ENCODE assay signal across 17 cellular contexts in genomic region chr6:7770111-7770510, GRCh38. TPM values are rescaled to one million over a fixed set of nuclear protein-coding genes. Genes with fewer than 3 reads are reported as not detected.
DNase-seq lines count a peak whose midpoint lies in the region; ATAC-seq, FAIRE-seq and TF ChIP-seq lines count a peak whose summit lies in the region.
"Had no signal": no experiment of that assay in that cellular context is flagged by ENCODE, and none has a peak within 500 bp of the region (broad histone marks: within the 10 kb centered on the region; RNA-seq: fewer than 3 reads in every experiment).

No MANE protein-coding gene starts in this region.

- H3K9me3 ChIP-seq in H1 (ENCODE audit: insufficient read depth in 2 of 2, low read depth in 1 of 2, low read length in 1 of 2): no peaks in the 10 kb centered on the region
- H3K9me3 ChIP-seq in tibial nerve: no peaks in the 10 kb centered on the region
- H3K9me3 ChIP-seq: Caco-2, SJCRH30 had no signal

- H3K4ac ChIP-seq in H1 (replicated peaks; ENCODE audit: insufficient read length, low read depth, low read length): no peak overlapping the region

- H3K9me3 Mint-ChIP-seq in GM23338: no peaks in the 10 kb centered on the region
- H3K9me3 Mint-ChIP-seq in activated T-helper 2 cell treated with anti-CD3 and anti-CD28 coated beads, Interferon-gamma antibody, Interleukin-2, Interleukin-4, amounts not matched to agents 10 μg/mL and 5 μg/mL and 100 μg/mL, durations not matched to agents 14 hours and 24 hours and 36 hours: no peaks in the 10 kb centered on the region

- H3K27ac ChIP-seq in GM23338 (ENCODE audit: low read depth): 0 out of 2 replicates have a peak overlapping the region, but pooled peaks have one; percentile 36
- H3K27ac ChIP-seq in H1 (ENCODE audit: low read depth, low read length): 0 out of 2 replicates have a peak overlapping the region, but pooled peaks have one; percentile 12
- H3K27ac ChIP-seq in tibial nerve: no peak overlapping the region
- H3K27ac ChIP-seq: SJCRH30 had no signal

- intact Hi-C loops in activated T-helper 2 cell treated with anti-CD3 and anti-CD28 coated beads, Interferon-gamma antibody, Interleukin-2, Interleukin-4, amounts not matched to agents 10 μg/mL and 5 μg/mL and 100 μg/mL, durations not matched to agents 14 hours and 24 hours and 36 hours (cut with micrococcal nuclease): no loop called here

- in situ Hi-C loops in SK-MEL-5 (cut with HindIII; ENCODE audit: low pct_unique_long_range_greater_than_20kb, low sequenced_read_pairs): no loop called here

- H3K4me3 ChIP-seq in GM23338 (no peak overlapping the region), H1 (ENCODE audit: extremely low read depth in 1 of 4, insufficient read depth in 2 of 4, low read depth in 3 of 4, low read length in 4 of 4) (peak overlapping the region in 1 of 4 experiments; percentile 26; a peak in 2 of 8 replicates), tibial nerve (no peak overlapping the region)
- H3K4me3 ChIP-seq: SJCRH30 had no signal

- H3K23ac ChIP-seq in H1 (ENCODE audit: insufficient read length): no peak overlapping the region

- H2AK5ac ChIP-seq in H1 (ENCODE audit: low read depth, low read length): no peak overlapping the region

- H3K4me2 ChIP-seq in GM23338: peak overlapping the region; percentile 54
- H3K4me2 ChIP-seq in H1 (ENCODE audit: insufficient read depth in 1 of 2, low read depth in 2 of 2, low read length in 2 of 2): peak overlapping the region; percentile 2 to 34; a peak in 2 of 4 replicates

- no peak overlapping the region for H2BK15ac ChIP-seq in H1 (ENCODE audit: low read length)

- no peak for ATAC-seq in GM23338

- H3F3A ChIP-seq in GM23338 (replicated peaks; ENCODE audit: low read depth): no peaks in the 10 kb centered on the region

- no peak overlapping the region for H3K9ac ChIP-seq in H1 (replicated peaks in 1 of 4; ENCODE audit: extremely low read depth in 1 of 4, low read depth in 3 of 4, low read length in 3 of 4)

- H3K56ac ChIP-seq in H1 (replicated peaks; ENCODE audit: insufficient read length, low read depth, low read length): no peak overlapping the region

- H3K79me2 ChIP-seq in GM23338 (replicated peaks; ENCODE audit: insufficient read depth): no peaks in the 10 kb centered on the region
- no peaks in the 10 kb centered on the region for H3K79me2 ChIP-seq in H1 (ENCODE audit: control insufficient read depth in 1 of 2, insufficient read depth in 2 of 2, low read length in 2 of 2)

- H3K36me3 ChIP-seq in GM23338 (ENCODE audit: insufficient read depth) (no peaks in the 10 kb centered on the region), H1 (ENCODE audit: control insufficient read depth in 2 of 4, insufficient read depth in 4 of 4, low read length in 3 of 4) (no peaks in the 10 kb centered on the region), tibial nerve (no peaks in the 10 kb centered on the region)
- H3K36me3 ChIP-seq: SJCRH30 had no signal

- H3K27ac Mint-ChIP-seq in GM23338: peak overlapping the region; percentile 89
- H3K27ac Mint-ChIP-seq in activated T-helper 2 cell treated with anti-CD3 and anti-CD28 coated beads, Interferon-gamma antibody, Interleukin-2, Interleukin-4, amounts not matched to agents 10 μg/mL and 5 μg/mL and 100 μg/mL, durations not matched to agents 14 hours and 24 hours and 36 hours: no peak overlapping the region
- H3K27ac Mint-ChIP-seq: CD14-positive monocyte, IgD-negative memory B cell had no signal

- H3K9me2 ChIP-seq in GM23338 (ENCODE audit: insufficient read depth): peaks cover 2% of the 10 kb centered on the region; the same call in 1 of the 2 replicates

- H4K5ac ChIP-seq in H1 (ENCODE audit: insufficient read length, low read depth, low read length): no peak overlapping the region

- DNase-seq in A172 (ENCODE audit: low spot score): peak; percentile 33
- no peak for DNase-seq in GM23338 (ENCODE audit: low spot score)
- DNase-seq in SK-MEL-5 (ENCODE audit: low read depth, low spot score): peak; percentile 21
- DNase-seq in H1 (ENCODE audit: low read depth in 1 of 2, low spot score in 2 of 2): no peak
- DNase-seq in activated T-helper 2 cell treated with anti-CD3 and anti-CD28 coated beads, Interferon-gamma antibody, Interleukin-2, Interleukin-4, amounts not matched to agents 10 μg/mL and 5 μg/mL and 100 μg/mL, durations not matched to agents 14 hours and 24 hours and 36 hours (ENCODE audit: low spot score): no peak
- no peak for DNase-seq in GDM1 (lab: John Stamatoyannopoulos, UW)
- no peak for DNase-seq in GM03348 (ENCODE audit: low spot score)
- no peak for DNase-seq in tibial nerve (ENCODE audit: low spot score in 2 of 2)
- DNase-seq: 8988T, Caco-2, NCI-H2029, NCI-H774, SJCRH30 had no signal

- no peak overlapping the region for H3K14ac ChIP-seq in H1 (ENCODE audit: insufficient read length)

- TF ChIP-seq EP300 in H1 (IDR thresholded peaks at IDR 0.05; ENCODE audit: borderline replicate concordance in 1 of 2, low read depth in 2 of 2, low read length in 2 of 2) (no peak), tibial nerve (IDR thresholded peaks at IDR 0.05) (no peak)

- TF ChIP-seq CTCF in GM23338 (conservative IDR thresholded peaks at IDR 0.05; ENCODE audit: low read depth in 2 of 2): no peak
- TF ChIP-seq CTCF in H1 (IDR thresholded peaks at IDR 0.05; ENCODE audit: control extremely low read depth in 1 of 3, insufficient read depth in 1 of 3, low read depth in 1 of 3, low read length in 3 of 3): no peak
- TF ChIP-seq CTCF in tibial nerve (IDR thresholded peaks at IDR 0.05): no peak

- H4K20me1 ChIP-seq in GM23338 (replicated peaks; ENCODE audit: insufficient read depth) (no peaks in the 10 kb centered on the region), H1 (replicated peaks in 1 of 2; ENCODE audit: control insufficient read depth in 1 of 2, insufficient read depth in 2 of 2, low read length in 2 of 2) (no peaks in the 10 kb centered on the region)

- no peaks in the 10 kb centered on the region for H3K79me1 ChIP-seq in H1 (ENCODE audit: low read depth, low read length)

- no peak overlapping the region for H2BK5ac ChIP-seq in H1 (ENCODE audit: low read depth, low read length)

- H2BK12ac ChIP-seq in H1 (ENCODE audit: low read depth, low read length): no peak overlapping the region

- peak overlapping the region; percentile 27; the same call in 1 of the 3 replicates for H3K4me3 Mint-ChIP-seq in GM23338
- H3K4me3 Mint-ChIP-seq in activated T-helper 2 cell treated with anti-CD3 and anti-CD28 coated beads, Interferon-gamma antibody, Interleukin-2, Interleukin-4, amounts not matched to agents 10 μg/mL and 5 μg/mL and 100 μg/mL, durations not matched to agents 14 hours and 24 hours and 36 hours (ENCODE audit: low read depth): no peak overlapping the region
- H3K4me3 Mint-ChIP-seq: CD14-positive monocyte, IgD-negative memory B cell had no signal

- H3K36me3 Mint-ChIP-seq in GM23338 (ENCODE audit: low read depth): no peaks in the 10 kb centered on the region; the same call in 2 of the 3 replicates
- no peaks in the 10 kb centered on the region for H3K36me3 Mint-ChIP-seq in activated T-helper 2 cell treated with anti-CD3 and anti-CD28 coated beads, Interferon-gamma antibody, Interleukin-2, Interleukin-4, amounts not matched to agents 10 μg/mL and 5 μg/mL and 100 μg/mL, durations not matched to agents 14 hours and 24 hours and 36 hours (ENCODE audit: low read depth)
- H3K36me3 Mint-ChIP-seq: CD14-positive monocyte had no signal

- CTCF ChIA-PET in H1 (lab: Charles Lee; ENCODE audit: partially characterized antibody): interaction anchor here (0.8 to 1.9 kb wide), 4 partner anchors 9 to 102 kb away, joined by 3 to 5 read pairs (median 4); no protein-coding TSS in a partner anchor

- H3K27me3 ChIP-seq in GM23338 (ENCODE audit: insufficient read depth) (no peaks in the 10 kb centered on the region), H1 (replicated peaks in 1 of 4; ENCODE audit: control insufficient read depth in 3 of 4, extremely low read depth in 1 of 4, insufficient read depth in 3 of 4, low read length in 3 of 4) (no peaks in the 10 kb centered on the region), tibial nerve (no peaks in the 10 kb centered on the region)
- H3K27me3 ChIP-seq: SJCRH30 had no signal

- H2AFZ ChIP-seq in GM23338 (no peak overlapping the region), H1 (ENCODE audit: low read length) (no peak overlapping the region)

- H3K18ac ChIP-seq in H1 (ENCODE audit: extremely low read depth, low read length): no peak overlapping the region

- peaks cover 27% of the 10 kb centered on the region for H3K4me1 ChIP-seq in GM23338 (ENCODE audit: insufficient read depth)
- peaks cover 0 to 13% (median 5%) of the 10 kb centered on the region in 4 experiments; a peak in 4 of 7 replicates for H3K4me1 ChIP-seq in H1 (replicated peaks in 1 of 4; ENCODE audit: control insufficient read depth in 3 of 4, insufficient read depth in 4 of 4, low read length in 3 of 4)
- H3K4me1 ChIP-seq in tibial nerve: no peaks in the 10 kb centered on the region
- H3K4me1 ChIP-seq: Caco-2, SJCRH30 had no signal

- peaks cover 2% of the 10 kb centered on the region for H3K27me3 Mint-ChIP-seq in GM23338 (ENCODE audit: insufficient read depth, low read depth, poor library complexity)
- H3K27me3 Mint-ChIP-seq in activated T-helper 2 cell treated with anti-CD3 and anti-CD28 coated beads, Interferon-gamma antibody, Interleukin-2, Interleukin-4, amounts not matched to agents 10 μg/mL and 5 μg/mL and 100 μg/mL, durations not matched to agents 14 hours and 24 hours and 36 hours (ENCODE audit: low read depth): peaks cover 8% of the 10 kb centered on the region

- no peak for TF ChIP-seq RAD21 in H1 (IDR thresholded peaks at IDR 0.05 in 1 of 2, conservative IDR thresholded peaks at IDR 0.05 in 1 of 2; ENCODE audit: low read depth in 2 of 2, low read length in 2 of 2)

- no peaks in the 10 kb centered on the region for H3K23me2 ChIP-seq in H1 (ENCODE audit: low read depth, low read length)

- H3K4me1 Mint-ChIP-seq in GM23338: peaks cover 42% of the 10 kb centered on the region
- H3K4me1 Mint-ChIP-seq in activated T-helper 2 cell treated with anti-CD3 and anti-CD28 coated beads, Interferon-gamma antibody, Interleukin-2, Interleukin-4, amounts not matched to agents 10 μg/mL and 5 μg/mL and 100 μg/mL, durations not matched to agents 14 hours and 24 hours and 36 hours (ENCODE audit: low read depth): no peaks in the 10 kb centered on the region
- H3K4me1 Mint-ChIP-seq: CD14-positive monocyte, IgD-negative memory B cell had no signal

- WGBS in H1 (ENCODE audit: extremely low coverage in 1 of 2, insufficient coverage in 1 of 2, insufficient read length in 1 of 2, insufficient replicate concordance in 2 of 2, low coverage in 1 of 2, low lambda C conversion rate in 2 of 2, missing lambda C conversion rate in 1 of 2), 2 experiments: 88% methylated on average over 4 of the region's 4 CpGs; no CpG with 5 or more reads in 1 of the 2 experiments
- 59 to 69% methylated on average over 4 of the region's 4 CpGs for WGBS in tibial nerve, 2 donors

- H2BK20ac ChIP-seq in H1 (ENCODE audit: low read length): no peak overlapping the region

- no peak overlapping the region for H2BK120ac ChIP-seq in H1 (replicated peaks; ENCODE audit: low read depth, low read length)

- H4K91ac ChIP-seq in H1 (replicated peaks; ENCODE audit: insufficient read length, low read length): no peak overlapping the region

- POLR2A ChIA-PET in H1 (lab: Charles Lee; ENCODE audit: partially characterized antibody): no interaction called here

- FAIRE-seq in H1 (lab: Jason Lieb, UNC): no peak
- FAIRE-seq: H54 had no signal

- TF ChIP-seq POLR2A in H1 (IDR thresholded peaks at IDR 0.05; ENCODE audit: control extremely low read depth in 1 of 2, low read depth in 2 of 2, low read length in 2 of 2) (no peak), tibial nerve (IDR thresholded peaks at IDR 0.05) (no peak)

- H4K8ac ChIP-seq in H1 (ENCODE audit: extremely low read depth, insufficient read depth, low read length): no peak overlapping the region

RNA-seq across cellular contexts. Expression of gene BMP6, which starts 44.2 kb away (rescaled TPM):
- total RNA-seq in A172 (2014; rRNA removed; shearing (Covaris generic)): 0.07 and 0.22 TPM in 2 replicates
- 2.8 and 3.1 TPM in 2 replicates for total RNA-seq in GM23338 (2014; rRNA removed; shearing (Covaris generic))
- polyA plus RNA-seq in GM23338 (2016; fragmentation: Nextera tagmentation; extraction: Ambion mirVana) (0.56 and 0.84 TPM in 2 replicates), H1 (2011; rRNA removed) (2.0 and 2.2 TPM in 2 replicates)
- 0.05 TPM in 2 replicates for total RNA-seq in SK-MEL-5 (2014; rRNA removed; shearing (Covaris generic))
- polyA plus RNA-seq in SK-MEL-5 (2015; cell fraction: cytosol; rRNA removed): 0.45 and 0.76 TPM in 2 replicates
- 0.19 and 0.28 TPM in 2 replicates for polyA plus RNA-seq in SK-MEL-5 (2015; cell fraction: nucleus; rRNA removed)
- 1.8 and 2.1 TPM in 2 replicates for total RNA-seq in H1 (2021; fragmentation: NEBNext Ultra II Directional; extraction: Animal tissue kit (Norgen Biotek cat#: 25700))
- 2.5 TPM for polyA plus RNA-seq in H1 (2011; cell fraction: cytosol; rRNA removed)
- polyA plus RNA-seq in H1 (2011; cell fraction: nucleus; rRNA removed): 2.3 TPM
- polyA plus RNA-seq in H1 (2012, experiment 1 of 2): 1.5 to 1.8 TPM (median 1.8 TPM) in 4 replicates
- 0.60 TPM for polyA plus RNA-seq in H1 (2012, experiment 2 of 2)
- polyA plus RNA-seq in H1 (2013, experiment 1 of 2): 1.2 TPM
- polyA plus RNA-seq in H1 (2013, experiment 2 of 2): 1.3 TPM
- 3.3 and 4.3 TPM in 2 replicates for polyA minus RNA-seq in H1 (2011; rRNA and poly(A)+ RNA removed)
- polyA minus RNA-seq in H1 (2011; cell fraction: cytosol; rRNA and poly(A)+ RNA removed): 3.7 TPM
- polyA minus RNA-seq in H1 (2011; cell fraction: nucleus; rRNA and poly(A)+ RNA removed): 3.7 TPM
- total RNA-seq in activated T-helper 2 cell treated with anti-CD3 and anti-CD28 coated beads, Interferon-gamma antibody, Interleukin-2, Interleukin-4, amounts not matched to agents 10 μg/mL and 5 μg/mL and 100 μg/mL, durations not matched to agents 14 hours and 24 hours and 36 hours: 0.78 and 1.1 TPM in 2 replicates
- 1 to 10 TPM; 4.8 to 8.8 (median 7.3) TPM for total RNA-seq in tibial nerve
- total RNA-seq: HT-29 had no signal
- polyA plus RNA-seq: CD14-positive monocyte had no signal

Comparison
In these comparisons a context has a peak if more than half of its experiments do, and no peak if none do; other contexts are left out.
1. DNase-seq: peak in A172 (single experiment) and SK-MEL-5 (single experiment); none in GM23338 (single experiment), H1 (0 of 2), activated T-helper 2 cell treated with anti-CD3 and anti-CD28 coated beads, Interferon-gamma antibody, Interleukin-2, Interleukin-4, amounts not matched to agents 10 μg/mL and 5 μg/mL and 100 μg/mL, durations not matched to agents 14 hours and 24 hours and 36 hours (single experiment), GDM1 (single experiment), GM03348 (single experiment) and tibial nerve (0 of 2).
2. H3K27ac ChIP-seq: peak in GM23338 (single experiment) and H1 (single experiment); none in tibial nerve (0 of 4).